In the genomic region with DNA sequence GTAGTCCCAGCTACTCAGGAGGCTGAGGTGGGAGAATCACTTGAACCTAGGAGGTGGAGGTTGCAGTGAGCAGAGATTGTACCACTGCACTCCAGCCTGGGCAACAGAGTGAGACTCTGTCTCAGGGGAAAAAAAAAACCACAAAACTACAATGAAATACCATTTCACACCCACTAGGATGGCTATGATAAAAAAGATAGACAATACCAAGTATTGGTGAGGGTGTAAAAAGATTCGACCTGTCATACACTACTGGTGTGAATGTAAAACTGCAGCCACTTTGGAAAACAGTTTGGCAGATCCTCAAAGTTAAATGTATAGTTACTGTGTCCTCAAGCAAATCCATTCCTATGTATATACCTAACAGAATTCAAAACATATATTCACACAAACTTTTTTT, we compare ENCODE assay signal across 6 cellular contexts. TPM values are rescaled to one million over a fixed set of nuclear protein-coding genes. Genes with fewer than 3 reads are reported as not detected.
DNase-seq lines count a peak whose midpoint lies in the region; ATAC-seq and FAIRE-seq lines count a peak whose summit lies in the region.
"Not testable (repeated sequence)": the region's sequence is repeated elsewhere in the genome, so short reads cannot be mapped to it uniquely, and the experiment has no call there.

No MANE protein-coding gene starts in this region.

- peak; percentile 73 for FAIRE-seq in HTR-8/SVneo (lab: Jason Lieb, UNC)

- H3K4me3 Mint-ChIP-seq in activated CD8-positive, alpha-beta T cell treated with anti-CD3 and anti-CD28 coated beads, Interleukin-2, amount 10 ng/mL, durations not matched to agents 7 days and 5 days; activated T-helper 17 cell treated with anti-CD3 and anti-CD28 coated beads, Interleukin-2, amount 50 U/mL, for 72 hours; memory B cell; stimulated activated effector memory CD8-positive, alpha-beta T cell treated with anti-CD3 and anti-CD28 coated beads, Interleukin-12 subunit alpha, Interleukin-12 subunit beta, amount 100 ng/mL, for 72 hours; stimulated activated naive CD8-positive, alpha-beta T cell treated with anti-CD3 and anti-CD28 coated beads, Interleukin-15, amount 100 ng/mL, for 72 hours: not testable (repeated sequence)

- DNase-seq in HTR-8/SVneo (ENCODE audit: insufficient read length, low spot score); activated CD8-positive, alpha-beta T cell treated with anti-CD3 and anti-CD28 coated beads, Interleukin-2, amount 10 ng/mL, durations not matched to agents 7 days and 5 days; memory B cell (ENCODE audit: low spot score in 2 of 2); stimulated activated effector memory CD8-positive, alpha-beta T cell treated with anti-CD3 and anti-CD28 coated beads, Interleukin-12 subunit alpha, Interleukin-12 subunit beta, amount 100 ng/mL, for 72 hours (ENCODE audit: low spot score in 2 of 2); stimulated activated naive CD8-positive, alpha-beta T cell treated with anti-CD3 and anti-CD28 coated beads, Interleukin-15, amount 100 ng/mL, for 72 hours: not testable (repeated sequence)

- CTCF ChIA-PET in activated CD8-positive, alpha-beta T cell treated with anti-CD3 and anti-CD28 coated beads, Interleukin-2, amount 10 ng/mL, durations not matched to agents 7 days and 5 days (lab: Charles Lee), result interaction anchor here (1.2 kb wide), 1 partner anchor 36 kb away, joined by 3 read pairs; no protein-coding TSS in a partner anchor

- H3K36me3 Mint-ChIP-seq in activated CD8-positive, alpha-beta T cell treated with anti-CD3 and anti-CD28 coated beads, Interleukin-2, amount 10 ng/mL, durations not matched to agents 7 days and 5 days (ENCODE audit: low read depth); memory B cell; stimulated activated effector memory CD8-positive, alpha-beta T cell treated with anti-CD3 and anti-CD28 coated beads, Interleukin-12 subunit alpha, Interleukin-12 subunit beta, amount 100 ng/mL, for 72 hours: not testable (repeated sequence)
- peaks cover 23% of the 10 kb centered on the region for H3K36me3 Mint-ChIP-seq in activated T-helper 17 cell treated with anti-CD3 and anti-CD28 coated beads, Interleukin-2, amount 50 U/mL, for 72 hours (ENCODE audit: low read depth)

- ATAC-seq in activated CD8-positive, alpha-beta T cell treated with anti-CD3 and anti-CD28 coated beads, Interleukin-2, amount 10 ng/mL, durations not matched to agents 7 days and 5 days, result peak; percentile 33
- ATAC-seq in activated T-helper 17 cell treated with anti-CD3 and anti-CD28 coated beads, Interleukin-2, amount 50 U/mL, for 72 hours (replicated peaks), result peak; percentile 33
- ATAC-seq in memory B cell (ENCODE audit: low read depth), result peak; percentile 22
- ATAC-seq in stimulated activated effector memory CD8-positive, alpha-beta T cell treated with anti-CD3 and anti-CD28 coated beads, Interleukin-12 subunit alpha, Interleukin-12 subunit beta, amount 100 ng/mL, for 72 hours, result peak; percentile 74
- peak; percentile 33 for ATAC-seq in stimulated activated naive CD8-positive, alpha-beta T cell treated with anti-CD3 and anti-CD28 coated beads, Interleukin-15, amount 100 ng/mL, for 72 hours

- peaks cover 10% of the 10 kb centered on the region for H3K4me1 Mint-ChIP-seq in activated CD8-positive, alpha-beta T cell treated with anti-CD3 and anti-CD28 coated beads, Interleukin-2, amount 10 ng/mL, durations not matched to agents 7 days and 5 days (ENCODE audit: low read depth)
- H3K4me1 Mint-ChIP-seq in activated T-helper 17 cell treated with anti-CD3 and anti-CD28 coated beads, Interleukin-2, amount 50 U/mL, for 72 hours; memory B cell; stimulated activated effector memory CD8-positive, alpha-beta T cell treated with anti-CD3 and anti-CD28 coated beads, Interleukin-12 subunit alpha, Interleukin-12 subunit beta, amount 100 ng/mL, for 72 hours: not testable (repeated sequence)
- H3K4me1 Mint-ChIP-seq in stimulated activated naive CD8-positive, alpha-beta T cell treated with anti-CD3 and anti-CD28 coated beads, Interleukin-15, amount 100 ng/mL, for 72 hours, result peaks cover 16% of the 10 kb centered on the region

- POLR2A ChIA-PET in activated CD8-positive, alpha-beta T cell treated with anti-CD3 and anti-CD28 coated beads, Interleukin-2, amount 10 ng/mL, durations not matched to agents 7 days and 5 days (lab: Charles Lee), result not testable (repeated sequence)

- not testable (repeated sequence) for H3K27me3 Mint-ChIP-seq in activated CD8-positive, alpha-beta T cell treated with anti-CD3 and anti-CD28 coated beads, Interleukin-2, amount 10 ng/mL, durations not matched to agents 7 days and 5 days (ENCODE audit: low read depth); activated T-helper 17 cell treated with anti-CD3 and anti-CD28 coated beads, Interleukin-2, amount 50 U/mL, for 72 hours; memory B cell; stimulated activated naive CD8-positive, alpha-beta T cell treated with anti-CD3 and anti-CD28 coated beads, Interleukin-15, amount 100 ng/mL, for 72 hours

- H3K27ac Mint-ChIP-seq in activated CD8-positive, alpha-beta T cell treated with anti-CD3 and anti-CD28 coated beads, Interleukin-2, amount 10 ng/mL, durations not matched to agents 7 days and 5 days; activated T-helper 17 cell treated with anti-CD3 and anti-CD28 coated beads, Interleukin-2, amount 50 U/mL, for 72 hours; memory B cell; stimulated activated effector memory CD8-positive, alpha-beta T cell treated with anti-CD3 and anti-CD28 coated beads, Interleukin-12 subunit alpha, Interleukin-12 subunit beta, amount 100 ng/mL, for 72 hours; stimulated activated naive CD8-positive, alpha-beta T cell treated with anti-CD3 and anti-CD28 coated beads, Interleukin-15, amount 100 ng/mL, for 72 hours: not testable (repeated sequence)

- not testable (repeated sequence) for H3K9me3 Mint-ChIP-seq in activated CD8-positive, alpha-beta T cell treated with anti-CD3 and anti-CD28 coated beads, Interleukin-2, amount 10 ng/mL, durations not matched to agents 7 days and 5 days (ENCODE audit: insufficient read depth); activated T-helper 17 cell treated with anti-CD3 and anti-CD28 coated beads, Interleukin-2, amount 50 U/mL, for 72 hours; memory B cell; stimulated activated effector memory CD8-positive, alpha-beta T cell treated with anti-CD3 and anti-CD28 coated beads, Interleukin-12 subunit alpha, Interleukin-12 subunit beta, amount 100 ng/mL, for 72 hours; stimulated activated naive CD8-positive, alpha-beta T cell treated with anti-CD3 and anti-CD28 coated beads, Interleukin-15, amount 100 ng/mL, for 72 hours

RNA-seq across cellular contexts. Expression of a gene that starts 6.4 kb away (rescaled TPM):
- 1 to 10 TPM; 1.6 to 2.3 TPM for total RNA-seq in activated CD8-positive, alpha-beta T cell treated with anti-CD3 and anti-CD28 coated beads, Interleukin-2, amount 10 ng/mL, durations not matched to agents 7 days and 5 days
- 10 to 100 TPM; 14.3 to 64.7 TPM for total RNA-seq in activated T-helper 17 cell treated with anti-CD3 and anti-CD28 coated beads, Interleukin-2, amount 50 U/mL, for 72 hours

RNA-seq across cellular contexts. Expression of a gene that starts 26.1 kb away (rescaled TPM):
- total RNA-seq in activated CD8-positive, alpha-beta T cell treated with anti-CD3 and anti-CD28 coated beads, Interleukin-2, amount 10 ng/mL, durations not matched to agents 7 days and 5 days, result 10 to 100 TPM; 14.8 to 17.5 TPM
- total RNA-seq in activated T-helper 17 cell treated with anti-CD3 and anti-CD28 coated beads, Interleukin-2, amount 50 U/mL, for 72 hours, result 10 to 100 TPM; 17.6 to 20.0 TPM

RNA-seq across cellular contexts. Expression of a gene that starts 48.3 kb away (rescaled TPM):
- 10 to 100 TPM; 69.6 to 70.6 TPM for total RNA-seq in activated CD8-positive, alpha-beta T cell treated with anti-CD3 and anti-CD28 coated beads, Interleukin-2, amount 10 ng/mL, durations not matched to agents 7 days and 5 days
- total RNA-seq in activated T-helper 17 cell treated with anti-CD3 and anti-CD28 coated beads, Interleukin-2, amount 50 U/mL, for 72 hours, result 10 to 100 TPM; 29.3 to 68.1 TPM

Comparison
In these comparisons a context has a peak if more than half of its experiments do, and no peak if none do; other contexts are left out.
1. ATAC-seq: peak in every context shown above with its lines; median percentile 74 in stimulated activated effector memory CD8-positive, alpha-beta T cell treated with anti-CD3 and anti-CD28 coated beads, Interleukin-12 subunit alpha, Interleukin-12 subunit beta, amount 100 ng/mL, for 72 hours; 33 in activated CD8-positive, alpha-beta T cell treated with anti-CD3 and anti-CD28 coated beads, Interleukin-2, amount 10 ng/mL, durations not matched to agents 7 days and 5 days; 33 in activated T-helper 17 cell treated with anti-CD3 and anti-CD28 coated beads, Interleukin-2, amount 50 U/mL, for 72 hours; 33 in stimulated activated naive CD8-positive, alpha-beta T cell treated with anti-CD3 and anti-CD28 coated beads, Interleukin-15, amount 100 ng/mL, for 72 hours; 22 in memory B cell.
2. RNA of a gene that starts 6.4 kb away (total RNA-seq): 14.3 to 64.7 TPM in activated T-helper 17 cell treated with anti-CD3 and anti-CD28 coated beads, Interleukin-2, amount 50 U/mL, for 72 hours; 1.6 to 2.3 TPM in activated CD8-positive, alpha-beta T cell treated with anti-CD3 and anti-CD28 coated beads, Interleukin-2, amount 10 ng/mL, durations not matched to agents 7 days and 5 days; every median in the first group is over 4 times any median in the second.